ENCODE assay signal across 1 cellular context in genomic region chr5:51860532-51861018, GRCh38.
TF ChIP-seq lines count a peak whose summit lies in the region.

No MANE protein-coding gene starts in this region.

TF ChIP-seq in HEK293, 187 proteins besides CTCF, POLR2A, EP300 and RAD21 (continued from another document):
- TF ChIP-seq ZNF214 (tag by site-specific recombination; IDR thresholded peaks at IDR 0.05; ENCODE audit: borderline replicate concordance) (no peak), GFI1B (tag by site-specific recombination; IDR thresholded peaks at IDR 0.05) (0 out of 2 replicates have a peak, but pooled peaks have one; percentile 18), ZNF580 (tag by site-specific recombination; IDR thresholded peaks at IDR 0.05) (peak; percentile 88), ZNF202 (tag by site-specific recombination; IDR thresholded peaks at IDR 0.05; ENCODE audit: borderline replicate concordance) (no peak), ZNF391 (tag by site-specific recombination; IDR thresholded peaks at IDR 0.05; ENCODE audit: borderline replicate concordance, low read depth) (no peak), ZNF654 (tag by site-specific recombination; IDR thresholded peaks at IDR 0.05; ENCODE audit: low read depth) (no peak), PATZ1 (tag by site-specific recombination; IDR thresholded peaks at IDR 0.05) (no peak), ZSCAN18 (tag by site-specific recombination; IDR thresholded peaks at IDR 0.05) (no peak), ZNF843 (tag by site-specific recombination; IDR thresholded peaks at IDR 0.05) (peak; percentile 44; the same call in 1 of the 2 replicates), ZIC2 (tag by site-specific recombination; IDR thresholded peaks at IDR 0.05) (no peak)
